Comparison of ENCODE assay signal across 22 cellular contexts in genomic region chr15:41658689-41659088, GRCh38.
"Had no signal": no experiment of that assay in that cellular context is flagged by ENCODE, and none has a peak within 500 bp of the region (broad histone marks: within the 10 kb centered on the region; RNA-seq: fewer than 3 reads in every experiment).

No MANE protein-coding gene starts in this region.

- H3K4me1 ChIP-seq: breast epithelium had no signal

- H3K4me3 Mint-ChIP-seq: activated CD8-positive, alpha-beta T cell treated with anti-CD3 and anti-CD28 coated beads for 36 hours; activated T-cell treated with anti-CD3 and anti-CD28 coated beads, Interleukin-2, amount 50 U/mL, for 4 hours had no signal

- DNase-seq: activated CD4-positive, alpha-beta T cell treated with anti-CD3 and anti-CD28 coated beads for 48 hours; activated CD8-positive, alpha-beta T cell treated with anti-CD3 and anti-CD28 coated beads for 36 hours; activated gamma-delta T cell; activated T-cell treated with anti-CD3 and anti-CD28 coated beads, Interleukin-2, amount 50 U/mL, for 4 hours; anterior cingulate cortex; cerebellar nuclear complex; effector memory CD4-positive, alpha-beta T cell; foreskin keratinocyte; kidney glomerular epithelial cell; mesendoderm; right cardiac atrium; small intestine; stimulated activated CD4-positive, alpha-beta T cell treated with anti-CD3 and anti-CD28 coated beads, Interleukin-4, amount 100 ng/mL, for 4 hours; stimulated activated CD8-positive, alpha-beta memory T cell treated with anti-CD3 and anti-CD28 coated beads, Interleukin-4, amount 100 ng/mL, for 48 hours; stimulated activated naive CD4-positive, alpha-beta T cell treated with Interleukin-2 at 50 U/mL for 16 hours; substantia nigra; T-cell had no signal

- H3K9me3 Mint-ChIP-seq: WTC11 had no signal

- H3K9me3 ChIP-seq: breast epithelium, tibial nerve, vagina had no signal

- FAIRE-seq: small intestine, TTC549 had no signal

- H3K36me3 ChIP-seq: breast epithelium, tibial nerve, vagina had no signal

- ATAC-seq: activated CD8-positive, alpha-beta T cell treated with anti-CD3 and anti-CD28 coated beads for 36 hours; activated T-cell treated with anti-CD3 and anti-CD28 coated beads, Interleukin-2, amount 50 U/mL, for 4 hours; foreskin keratinocyte; right cardiac atrium; T-cell; WTC11 had no signal

- H3K27ac ChIP-seq: breast epithelium, foreskin keratinocyte, tibial nerve, vagina had no signal

- H3K27me3 ChIP-seq: breast epithelium, tibial nerve, vagina had no signal

- H3K36me3 Mint-ChIP-seq: T-cell, WTC11 had no signal

- H3K4me3 ChIP-seq: breast epithelium, tibial nerve, vagina had no signal

- H3K27ac Mint-ChIP-seq: activated CD8-positive, alpha-beta T cell treated with anti-CD3 and anti-CD28 coated beads for 36 hours; WTC11 had no signal
